In the genomic region with DNA sequence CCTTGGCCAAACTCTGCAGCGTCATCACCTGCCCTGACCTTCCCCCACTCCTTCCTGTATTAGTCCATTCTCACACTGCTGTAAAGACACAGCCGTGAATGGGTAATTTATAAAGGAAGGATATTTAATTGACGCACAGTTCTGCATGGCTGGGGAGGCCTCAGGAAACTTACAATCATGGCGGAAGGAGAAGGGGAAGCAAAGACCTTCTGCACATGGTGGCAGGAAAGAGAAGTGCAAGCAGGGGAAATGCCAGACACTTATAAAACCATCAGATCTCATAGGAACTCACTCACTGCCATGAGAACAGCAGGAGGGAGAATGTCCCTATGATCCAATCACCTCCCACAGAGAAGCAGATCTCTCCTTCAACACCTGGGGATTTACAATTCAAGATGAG, we compare ENCODE assay signal across 20 cellular contexts.
A peak's percentile ranks its signal among the peaks of the same experiment; 100 is the strongest.
DNase-seq lines count a peak whose midpoint lies in the region; ATAC-seq and TF ChIP-seq lines count a peak whose summit lies in the region.
"Had no signal": no experiment of that assay in that cellular context is flagged by ENCODE, and none has a peak within 500 bp of the region (broad histone marks: within the 10 kb centered on the region; RNA-seq: fewer than 3 reads in every experiment).

No MANE protein-coding gene starts in this region.

- CTCF ChIA-PET in activated CD8-positive, alpha-beta memory T cell treated with anti-CD3 and anti-CD28 coated beads, Interleukin-2, amount 10 ng/mL, durations not matched to agents 7 days and 5 days (lab: Charles Lee): no interaction called here

- H3K4me1 Mint-ChIP-seq in activated CD8-positive, alpha-beta memory T cell treated with anti-CD3 and anti-CD28 coated beads, Interleukin-2, amount 10 ng/mL, durations not matched to agents 7 days and 5 days: no peaks in the 10 kb centered on the region
- H3K4me1 Mint-ChIP-seq in nephron progenitor cell: no peaks in the 10 kb centered on the region
- H3K4me1 Mint-ChIP-seq in activated T-helper 2 cell treated with anti-CD3 and anti-CD28 coated beads, Interferon-gamma antibody, Interleukin-2, Interleukin-4, amounts not matched to agents 10 μg/mL and 5 μg/mL and 100 μg/mL, durations not matched to agents 14 hours and 24 hours and 36 hours (ENCODE audit: low read depth): no peaks in the 10 kb centered on the region

- no peak overlapping the region for H3K27ac Mint-ChIP-seq in activated CD8-positive, alpha-beta memory T cell treated with anti-CD3 and anti-CD28 coated beads, Interleukin-2, amount 10 ng/mL, durations not matched to agents 7 days and 5 days
- no peak overlapping the region for H3K27ac Mint-ChIP-seq in nephron progenitor cell
- no peak overlapping the region for H3K27ac Mint-ChIP-seq in activated T-helper 2 cell treated with anti-CD3 and anti-CD28 coated beads, Interferon-gamma antibody, Interleukin-2, Interleukin-4, amounts not matched to agents 10 μg/mL and 5 μg/mL and 100 μg/mL, durations not matched to agents 14 hours and 24 hours and 36 hours
- H3K27ac Mint-ChIP-seq: IgD-negative memory B cell had no signal

- ATAC-seq in activated CD8-positive, alpha-beta memory T cell treated with anti-CD3 and anti-CD28 coated beads, Interleukin-2, amount 10 ng/mL, durations not matched to agents 7 days and 5 days: no peak

- in situ Hi-C loops in brain microvascular endothelial cell (cut with HindIII; ENCODE audit: low pct_ligation_motif_present, low sequenced_read_pairs): no loop called here
- in situ Hi-C loops in KBM-7 (cut with MboI; ENCODE audit: low pct_unique_long_range_greater_than_20kb, low sequenced_read_pairs): no loop called here

- H3K27me3 Mint-ChIP-seq in activated CD8-positive, alpha-beta memory T cell treated with anti-CD3 and anti-CD28 coated beads, Interleukin-2, amount 10 ng/mL, durations not matched to agents 7 days and 5 days: no peaks in the 10 kb centered on the region
- H3K27me3 Mint-ChIP-seq in nephron progenitor cell (ENCODE audit: low read depth, poor library complexity): peaks cover 9% of the 10 kb centered on the region
- H3K27me3 Mint-ChIP-seq in activated T-helper 2 cell treated with anti-CD3 and anti-CD28 coated beads, Interferon-gamma antibody, Interleukin-2, Interleukin-4, amounts not matched to agents 10 μg/mL and 5 μg/mL and 100 μg/mL, durations not matched to agents 14 hours and 24 hours and 36 hours (ENCODE audit: low read depth): peaks cover 10% of the 10 kb centered on the region

- no peaks in the 10 kb centered on the region for H3K9me3 Mint-ChIP-seq in activated CD8-positive, alpha-beta memory T cell treated with anti-CD3 and anti-CD28 coated beads, Interleukin-2, amount 10 ng/mL, durations not matched to agents 7 days and 5 days (ENCODE audit: low read depth)
- no peaks in the 10 kb centered on the region for H3K9me3 Mint-ChIP-seq in nephron progenitor cell
- H3K9me3 Mint-ChIP-seq in activated T-helper 2 cell treated with anti-CD3 and anti-CD28 coated beads, Interferon-gamma antibody, Interleukin-2, Interleukin-4, amounts not matched to agents 10 μg/mL and 5 μg/mL and 100 μg/mL, durations not matched to agents 14 hours and 24 hours and 36 hours: no peaks in the 10 kb centered on the region

- no peaks in the 10 kb centered on the region for H3K36me3 Mint-ChIP-seq in activated CD8-positive, alpha-beta memory T cell treated with anti-CD3 and anti-CD28 coated beads, Interleukin-2, amount 10 ng/mL, durations not matched to agents 7 days and 5 days
- H3K36me3 Mint-ChIP-seq in nephron progenitor cell (ENCODE audit: low read depth): no peaks in the 10 kb centered on the region
- no peaks in the 10 kb centered on the region for H3K36me3 Mint-ChIP-seq in activated T-helper 2 cell treated with anti-CD3 and anti-CD28 coated beads, Interferon-gamma antibody, Interleukin-2, Interleukin-4, amounts not matched to agents 10 μg/mL and 5 μg/mL and 100 μg/mL, durations not matched to agents 14 hours and 24 hours and 36 hours (ENCODE audit: low read depth)

- peak; percentile 15 for TF ChIP-seq CTCF in brain microvascular endothelial cell (IDR thresholded peaks at IDR 0.05; ENCODE audit: low read depth, low read length, missing control alignments)
- TF ChIP-seq CTCF in nephron progenitor cell (IDR thresholded peaks at IDR 0.05): peak; percentile 7

- no peak overlapping the region for H3K4me3 ChIP-seq in brain microvascular endothelial cell (ENCODE audit: low read depth, low read length)
- H3K4me3 ChIP-seq: SJCRH30 had no signal

- H3K36me3 ChIP-seq in brain microvascular endothelial cell (replicated peaks): no peaks in the 10 kb centered on the region
- H3K36me3 ChIP-seq: SJCRH30 had no signal

- no peaks in the 10 kb centered on the region for H3K27me3 ChIP-seq in brain microvascular endothelial cell (replicated peaks)

- intact Hi-C loops in activated T-helper 2 cell treated with anti-CD3 and anti-CD28 coated beads, Interferon-gamma antibody, Interleukin-2, Interleukin-4, amounts not matched to agents 10 μg/mL and 5 μg/mL and 100 μg/mL, durations not matched to agents 14 hours and 24 hours and 36 hours (cut with micrococcal nuclease): no loop called here

- H3K27ac ChIP-seq in brain microvascular endothelial cell: no peak overlapping the region
- H3K27ac ChIP-seq: C4-2B, HL-60, RWPE1, SJCRH30 had no signal

- DNase-seq in activated CD8-positive, alpha-beta memory T cell treated with anti-CD3 and anti-CD28 coated beads, Interleukin-2, amount 10 ng/mL, durations not matched to agents 7 days and 5 days: peak; percentile 11
- DNase-seq in activated CD8-positive, alpha-beta memory T cell treated with anti-CD3 and anti-CD28 coated beads, Interleukin-2, amount 50 U/mL, for 4 hours: no peak
- DNase-seq in brain microvascular endothelial cell (no peak), nephron progenitor cell (no peak), KBM-7 (no peak), KG1 (lab: John Stamatoyannopoulos, UW) (no peak), AG08396 (ENCODE audit: low spot score) (no peak)
- DNase-seq in activated T-helper 2 cell treated with anti-CD3 and anti-CD28 coated beads, Interferon-gamma antibody, Interleukin-2, Interleukin-4, amounts not matched to agents 10 μg/mL and 5 μg/mL and 100 μg/mL, durations not matched to agents 14 hours and 24 hours and 36 hours (ENCODE audit: low spot score): no peak
- DNase-seq: GF-D8; MV-4-11; NCI-H1417; NCI-H187 treated with DMSO at 0.1 percent for 48 hours; NCI-H345; NCI-H526; NK-92 treated with Interleukin-12 subunit alpha and Interleukin-12 subunit beta, amount 100 ng/mL, for 24 hours; SJCRH30 had no signal

- H3K4me3 Mint-ChIP-seq in activated CD8-positive, alpha-beta memory T cell treated with anti-CD3 and anti-CD28 coated beads, Interleukin-2, amount 10 ng/mL, durations not matched to agents 7 days and 5 days: no peak overlapping the region
- no peak overlapping the region for H3K4me3 Mint-ChIP-seq in nephron progenitor cell
- no peak overlapping the region for H3K4me3 Mint-ChIP-seq in activated T-helper 2 cell treated with anti-CD3 and anti-CD28 coated beads, Interferon-gamma antibody, Interleukin-2, Interleukin-4, amounts not matched to agents 10 μg/mL and 5 μg/mL and 100 μg/mL, durations not matched to agents 14 hours and 24 hours and 36 hours (ENCODE audit: low read depth)
- H3K4me3 Mint-ChIP-seq: IgD-negative memory B cell had no signal
